ENCODE assay signal across 1 cellular context in the genomic region with DNA sequence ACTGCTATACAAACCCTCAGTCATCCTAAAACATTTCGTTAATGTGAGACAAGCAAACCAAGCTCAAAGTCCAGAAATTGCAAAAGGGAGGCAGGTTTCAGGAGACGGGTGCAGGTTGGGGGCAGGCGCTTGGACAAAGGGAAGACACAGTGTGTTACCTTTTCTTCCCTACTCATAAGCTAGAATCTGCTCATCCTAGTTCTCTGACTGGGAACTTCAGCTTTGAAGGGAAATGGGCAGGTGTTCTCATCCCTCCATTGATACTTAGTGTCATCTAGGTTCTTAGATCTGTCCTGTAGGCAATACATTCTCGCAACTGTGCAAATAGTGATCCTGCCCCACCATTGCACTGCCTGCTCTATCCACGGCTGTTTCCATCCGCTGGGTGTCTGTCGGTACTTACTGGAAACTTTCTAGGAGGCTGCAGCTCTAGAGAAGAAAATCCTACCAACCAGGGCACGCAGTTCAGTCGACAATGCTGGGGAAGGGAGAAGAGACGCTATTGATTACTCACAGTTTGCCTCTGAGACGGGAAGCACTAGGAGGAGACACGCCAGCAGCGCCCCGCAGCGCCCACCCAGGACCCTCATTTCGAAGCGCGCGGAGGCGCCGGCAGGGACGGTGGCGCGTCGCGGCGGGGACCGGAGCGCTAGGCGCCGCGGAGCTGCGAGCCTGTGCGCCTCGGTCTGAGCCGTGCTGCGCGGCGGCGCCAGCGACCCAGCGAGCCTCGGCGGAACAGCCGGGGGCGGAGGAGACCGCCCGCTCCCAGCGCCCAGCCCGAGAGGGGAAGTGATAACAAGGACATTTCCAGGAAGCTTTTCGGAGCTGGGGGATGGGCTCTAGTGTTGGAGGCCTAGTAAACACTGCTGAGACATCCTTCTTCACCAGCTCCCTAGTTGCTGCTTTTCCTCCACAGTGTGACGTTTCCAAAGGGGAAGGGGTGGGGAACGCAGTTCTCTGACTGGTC.
TF ChIP-seq lines count a peak whose summit lies in the region.

Gene PROS1, minus strand, starts transcription at position 737 of the 967 bp plus-strand sequence. Its CDS starts 147 bp downstream, at position 590.

TF ChIP-seq in HepG2, 621 proteins besides CTCF, POLR2A, EP300 and RAD21 (continued from another document and continues in another):
- peak; percentile 70 for TF ChIP-seq ZNF770 (CRISPR knock-in tag; IDR thresholded peaks at IDR 0.05)
- TF ChIP-seq, protein P1, sequence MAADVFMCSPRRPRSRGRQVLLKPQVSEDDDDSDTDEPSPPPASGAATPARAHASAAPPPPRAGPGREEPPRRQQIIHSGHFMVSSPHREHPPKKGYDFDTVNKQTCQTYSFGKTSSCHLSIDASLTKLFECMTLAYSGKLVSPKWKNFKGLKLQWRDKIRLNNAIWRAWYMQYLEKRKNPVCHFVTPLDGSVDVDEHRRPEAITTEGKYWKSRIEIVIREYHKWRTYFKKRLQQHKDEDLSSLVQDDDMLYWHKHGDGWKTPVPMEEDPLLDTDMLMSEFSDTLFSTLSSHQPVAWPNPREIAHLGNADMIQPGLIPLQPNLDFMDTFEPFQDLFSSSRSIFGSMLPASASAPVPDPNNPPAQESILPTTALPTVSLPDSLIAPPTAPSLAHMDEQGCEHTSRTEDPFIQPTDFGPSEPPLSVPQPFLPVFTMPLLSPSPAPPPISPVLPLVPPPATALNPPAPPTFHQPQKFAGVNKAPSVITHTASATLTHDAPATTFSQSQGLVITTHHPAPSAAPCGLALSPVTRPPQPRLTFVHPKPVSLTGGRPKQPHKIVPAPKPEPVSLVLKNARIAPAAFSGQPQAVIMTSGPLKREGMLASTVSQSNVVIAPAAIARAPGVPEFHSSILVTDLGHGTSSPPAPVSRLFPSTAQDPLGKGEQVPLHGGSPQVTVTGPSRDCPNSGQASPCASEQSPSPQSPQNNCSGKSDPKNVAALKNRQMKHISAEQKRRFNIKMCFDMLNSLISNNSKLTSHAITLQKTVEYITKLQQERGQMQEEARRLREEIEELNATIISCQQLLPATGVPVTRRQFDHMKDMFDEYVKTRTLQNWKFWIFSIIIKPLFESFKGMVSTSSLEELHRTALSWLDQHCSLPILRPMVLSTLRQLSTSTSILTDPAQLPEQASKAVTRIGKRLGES (CRISPR knock-in tag; IDR thresholded peaks at IDR 0.05; ENCODE audit: borderline replicate concordance): no peak
- 0 out of 2 replicates have a peak, but pooled peaks have one; percentile 28 for TF ChIP-seq SP5 (CRISPR knock-in tag; IDR thresholded peaks at IDR 0.05; ENCODE audit: borderline replicate concordance, low read depth)
- TF ChIP-seq, protein P2, sequence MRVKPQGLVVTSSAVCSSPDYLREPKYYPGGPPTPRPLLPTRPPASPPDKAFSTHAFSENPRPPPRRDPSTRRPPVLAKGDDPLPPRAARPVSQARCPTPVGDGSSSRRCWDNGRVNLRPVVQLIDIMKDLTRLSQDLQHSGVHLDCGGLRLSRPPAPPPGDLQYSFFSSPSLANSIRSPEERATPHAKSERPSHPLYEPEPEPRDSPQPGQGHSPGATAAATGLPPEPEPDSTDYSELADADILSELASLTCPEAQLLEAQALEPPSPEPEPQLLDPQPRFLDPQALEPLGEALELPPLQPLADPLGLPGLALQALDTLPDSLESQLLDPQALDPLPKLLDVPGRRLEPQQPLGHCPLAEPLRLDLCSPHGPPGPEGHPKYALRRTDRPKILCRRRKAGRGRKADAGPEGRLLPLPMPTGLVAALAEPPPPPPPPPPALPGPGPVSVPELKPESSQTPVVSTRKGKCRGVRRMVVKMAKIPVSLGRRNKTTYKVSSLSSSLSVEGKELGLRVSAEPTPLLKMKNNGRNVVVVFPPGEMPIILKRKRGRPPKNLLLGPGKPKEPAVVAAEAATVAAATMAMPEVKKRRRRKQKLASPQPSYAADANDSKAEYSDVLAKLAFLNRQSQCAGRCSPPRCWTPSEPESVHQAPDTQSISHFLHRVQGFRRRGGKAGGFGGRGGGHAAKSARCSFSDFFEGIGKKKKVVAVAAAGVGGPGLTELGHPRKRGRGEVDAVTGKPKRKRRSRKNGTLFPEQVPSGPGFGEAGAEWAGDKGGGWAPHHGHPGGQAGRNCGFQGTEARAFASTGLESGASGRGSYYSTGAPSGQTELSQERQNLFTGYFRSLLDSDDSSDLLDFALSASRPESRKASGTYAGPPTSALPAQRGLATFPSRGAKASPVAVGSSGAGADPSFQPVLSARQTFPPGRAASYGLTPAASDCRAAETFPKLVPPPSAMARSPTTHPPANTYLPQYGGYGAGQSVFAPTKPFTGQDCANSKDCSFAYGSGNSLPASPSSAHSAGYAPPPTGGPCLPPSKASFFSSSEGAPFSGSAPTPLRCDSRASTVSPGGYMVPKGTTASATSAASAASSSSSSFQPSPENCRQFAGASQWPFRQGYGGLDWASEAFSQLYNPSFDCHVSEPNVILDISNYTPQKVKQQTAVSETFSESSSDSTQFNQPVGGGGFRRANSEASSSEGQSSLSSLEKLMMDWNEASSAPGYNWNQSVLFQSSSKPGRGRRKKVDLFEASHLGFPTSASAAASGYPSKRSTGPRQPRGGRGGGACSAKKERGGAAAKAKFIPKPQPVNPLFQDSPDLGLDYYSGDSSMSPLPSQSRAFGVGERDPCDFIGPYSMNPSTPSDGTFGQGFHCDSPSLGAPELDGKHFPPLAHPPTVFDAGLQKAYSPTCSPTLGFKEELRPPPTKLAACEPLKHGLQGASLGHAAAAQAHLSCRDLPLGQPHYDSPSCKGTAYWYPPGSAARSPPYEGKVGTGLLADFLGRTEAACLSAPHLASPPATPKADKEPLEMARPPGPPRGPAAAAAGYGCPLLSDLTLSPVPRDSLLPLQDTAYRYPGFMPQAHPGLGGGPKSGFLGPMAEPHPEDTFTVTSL (CRISPR knock-in tag; IDR thresholded peaks at IDR 0.05; ENCODE audit: borderline replicate concordance): peak; percentile 58; the same call in 1 of the 2 replicates
- no peak for TF ChIP-seq MTA3 (CRISPR knock-in tag; IDR thresholded peaks at IDR 0.05)
- TF ChIP-seq, protein P3, sequence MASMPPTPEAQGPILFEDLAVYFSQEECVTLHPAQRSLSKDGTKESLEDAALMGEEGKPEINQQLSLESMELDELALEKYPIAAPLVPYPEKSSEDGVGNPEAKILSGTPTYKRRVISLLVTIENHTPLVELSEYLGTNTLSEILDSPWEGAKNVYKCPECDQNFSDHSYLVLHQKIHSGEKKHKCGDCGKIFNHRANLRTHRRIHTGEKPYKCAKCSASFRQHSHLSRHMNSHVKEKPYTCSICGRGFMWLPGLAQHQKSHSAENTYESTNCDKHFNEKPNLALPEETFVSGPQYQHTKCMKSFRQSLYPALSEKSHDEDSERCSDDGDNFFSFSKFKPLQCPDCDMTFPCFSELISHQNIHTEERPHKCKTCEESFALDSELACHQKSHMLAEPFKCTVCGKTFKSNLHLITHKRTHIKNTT (CRISPR knock-in tag; IDR thresholded peaks at IDR 0.05): no peak
- peak; percentile 57 for TF ChIP-seq POLR2AphosphoS5 (IDR thresholded peaks at IDR 0.05; ENCODE audit: low read depth, low read length)
- no peak for TF ChIP-seq ZNF335 (CRISPR knock-in tag; IDR thresholded peaks at IDR 0.05)
- peak; percentile 69; the same call in 1 of the 2 replicates for TF ChIP-seq TAF1 (CRISPR knock-in tag; IDR thresholded peaks at IDR 0.05)
- no peak for TF ChIP-seq NONO (IDR thresholded peaks at IDR 0.05)
- TF ChIP-seq NONO (CRISPR knock-in tag; conservative IDR thresholded peaks at IDR 0.05): peak; percentile 48; the same call in 1 of the 2 replicates
- TF ChIP-seq ELF4 (CRISPR knock-in tag; IDR thresholded peaks at IDR 0.05; ENCODE audit: borderline replicate concordance): 0 out of 2 replicates have a peak, but pooled peaks have one; percentile 44
- peak; percentile 70; the same call in 1 of the 2 replicates for TF ChIP-seq ZSCAN12 (CRISPR knock-in tag; IDR thresholded peaks at IDR 0.05)
- TF ChIP-seq SP1 (IDR thresholded peaks at IDR 0.05): no peak
- TF ChIP-seq SP1 (CRISPR knock-in tag; IDR thresholded peaks at IDR 0.05): no peak
- no peak for TF ChIP-seq HNRNPUL1 (IDR thresholded peaks at IDR 0.05; ENCODE audit: low read depth, low read length)
- TF ChIP-seq, protein P4, sequence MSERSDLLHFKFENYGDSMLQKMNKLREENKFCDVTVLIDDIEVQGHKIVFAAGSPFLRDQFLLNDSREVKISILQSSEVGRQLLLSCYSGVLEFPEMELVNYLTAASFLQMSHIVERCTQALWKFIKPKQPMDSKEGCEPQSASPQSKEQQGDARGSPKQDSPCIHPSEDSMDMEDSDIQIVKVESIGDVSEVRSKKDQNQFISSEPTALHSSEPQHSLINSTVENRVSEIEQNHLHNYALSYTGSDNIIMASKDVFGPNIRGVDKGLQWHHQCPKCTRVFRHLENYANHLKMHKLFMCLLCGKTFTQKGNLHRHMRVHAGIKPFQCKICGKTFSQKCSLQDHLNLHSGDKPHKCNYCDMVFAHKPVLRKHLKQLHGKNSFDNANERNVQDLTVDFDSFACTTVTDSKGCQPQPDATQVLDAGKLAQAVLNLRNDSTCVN (CRISPR knock-in tag; IDR thresholded peaks at IDR 0.05; ENCODE audit: borderline replicate concordance): no peak
- 0 out of 2 replicates have a peak, but pooled peaks have one; percentile 47 for TF ChIP-seq ZC3H13 (CRISPR knock-in tag; IDR thresholded peaks at IDR 0.05)
- peak; percentile 37; the same call in 1 of the 2 replicates for TF ChIP-seq TBX2 (CRISPR knock-in tag; IDR thresholded peaks at IDR 0.05; ENCODE audit: borderline replicate concordance)
- TF ChIP-seq ZNF580 (CRISPR knock-in tag; IDR thresholded peaks at IDR 0.05; ENCODE audit: borderline replicate concordance, low read depth): no peak
- TF ChIP-seq ZFP36L1 (CRISPR knock-in tag; IDR thresholded peaks at IDR 0.05): no peak
- TF ChIP-seq, protein P5, sequence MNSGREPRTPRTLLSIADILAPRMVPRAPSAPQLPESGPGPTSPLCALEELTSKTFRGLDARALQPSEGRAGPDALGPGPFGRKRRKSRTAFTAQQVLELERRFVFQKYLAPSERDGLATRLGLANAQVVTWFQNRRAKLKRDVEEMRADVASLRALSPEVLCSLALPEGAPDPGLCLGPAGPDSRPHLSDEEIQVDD (CRISPR knock-in tag; IDR thresholded peaks at IDR 0.05; ENCODE audit: borderline replicate concordance): no peak
- TF ChIP-seq ZNF253 (CRISPR knock-in tag; IDR thresholded peaks at IDR 0.05; ENCODE audit: borderline replicate concordance): 0 out of 2 replicates have a peak, but pooled peaks have one; percentile 18
- peak; percentile 68; the same call in 1 of the 2 replicates for TF ChIP-seq ZBTB7B (CRISPR knock-in tag; IDR thresholded peaks at IDR 0.05)
- TF ChIP-seq ZNF563 (CRISPR knock-in tag; IDR thresholded peaks at IDR 0.05): peak; percentile 90
- peak; percentile 61 for TF ChIP-seq PHF21A (CRISPR knock-in tag; IDR thresholded peaks at IDR 0.05)
- TF ChIP-seq RXRA (CRISPR knock-in tag; IDR thresholded peaks at IDR 0.05): 0 out of 2 replicates have a peak, but pooled peaks have one; percentile 36
- no peak for TF ChIP-seq JUN (CRISPR knock-in tag; IDR thresholded peaks at IDR 0.05)
- TF ChIP-seq SALL1 (CRISPR knock-in tag; IDR thresholded peaks at IDR 0.05): peak; percentile 86
- TF ChIP-seq ZNF670 (CRISPR knock-in tag; IDR thresholded peaks at IDR 0.05; ENCODE audit: borderline replicate concordance): peak; percentile 82; the same call in 1 of the 2 replicates
- TF ChIP-seq KLF11 (CRISPR knock-in tag; IDR thresholded peaks at IDR 0.05): no peak
- no peak; the same call in none of the 2 replicates for TF ChIP-seq MXD4 (CRISPR knock-in tag; IDR thresholded peaks at IDR 0.05)
- peak; percentile 87 for TF ChIP-seq HNRNPLL (IDR thresholded peaks at IDR 0.05; ENCODE audit: low read depth, low read length, poor library complexity, severe bottlenecking)
- no peak for TF ChIP-seq ZNF34 (CRISPR knock-in tag; IDR thresholded peaks at IDR 0.05; ENCODE audit: borderline replicate concordance)
- TF ChIP-seq ZNF768 (CRISPR knock-in tag; IDR thresholded peaks at IDR 0.05): peak; percentile 66; the same call in 1 of the 2 replicates
- TF ChIP-seq ZIK1 (CRISPR knock-in tag; IDR thresholded peaks at IDR 0.05; ENCODE audit: borderline replicate concordance, low read depth): peak; percentile 42; the same call in 1 of the 2 replicates
- TF ChIP-seq RARA (CRISPR knock-in tag; IDR thresholded peaks at IDR 0.05): 0 out of 2 replicates have a peak, but pooled peaks have one; percentile 18
- peak; percentile 30; the same call in 1 of the 2 replicates for TF ChIP-seq NCOA2 (CRISPR knock-in tag; IDR thresholded peaks at IDR 0.05)
- TF ChIP-seq ZNF44 (CRISPR knock-in tag; IDR thresholded peaks at IDR 0.05): 0 out of 2 replicates have a peak, but pooled peaks have one; percentile 47
- TF ChIP-seq HBP1 (CRISPR knock-in tag; IDR thresholded peaks at IDR 0.05; ENCODE audit: low read depth): no peak
- no peak for TF ChIP-seq TCF12 (IDR thresholded peaks at IDR 0.05)
- no peak for TF ChIP-seq TCF12 (CRISPR knock-in tag; IDR thresholded peaks at IDR 0.05)
- TF ChIP-seq, protein P6, sequence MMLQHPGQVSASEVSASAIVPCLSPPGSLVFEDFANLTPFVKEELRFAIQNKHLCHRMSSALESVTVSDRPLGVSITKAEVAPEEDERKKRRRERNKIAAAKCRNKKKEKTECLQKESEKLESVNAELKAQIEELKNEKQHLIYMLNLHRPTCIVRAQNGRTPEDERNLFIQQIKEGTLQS (CRISPR knock-in tag; IDR thresholded peaks at IDR 0.05): no peak
- TF ChIP-seq TEAD3 (CRISPR knock-in tag; optimal IDR thresholded peaks at IDR 0.05; ENCODE audit: borderline replicate concordance): peak; percentile 6
- TF ChIP-seq ZSCAN21 (CRISPR knock-in tag; IDR thresholded peaks at IDR 0.05; ENCODE audit: borderline replicate concordance): 0 out of 2 replicates have a peak, but pooled peaks have one; percentile 54
- 0 out of 2 replicates have a peak, but pooled peaks have one; percentile 62 for TF ChIP-seq ZNF674 (CRISPR knock-in tag; IDR thresholded peaks at IDR 0.05; ENCODE audit: low read depth)
